14 cellular contexts compared by ENCODE assay signal in genomic region chr1:230114245-230114651, GRCh38. TPM values are rescaled to one million over a fixed set of nuclear protein-coding genes. Genes with fewer than 3 reads are reported as not detected.
A peak's percentile ranks its signal among the peaks of the same experiment; 100 is the strongest.
DNase-seq lines count a peak whose midpoint lies in the region; ATAC-seq and TF ChIP-seq lines count a peak whose summit lies in the region.
"Had no signal": no experiment of that assay in that cellular context is flagged by ENCODE, and none has a peak within 500 bp of the region (broad histone marks: within the 10 kb centered on the region; RNA-seq: fewer than 3 reads in every experiment).

No MANE protein-coding gene starts in this region.

- peaks cover 16% of the 10 kb centered on the region for H3K36me3 ChIP-seq in adipocyte (ENCODE audit: control insufficient read depth, insufficient read depth, low read length, severe bottlenecking)
- peaks cover 0 to 8% (median 0%) of the 10 kb centered on the region in 9 donors for H3K36me3 ChIP-seq in heart left ventricle
- H3K36me3 ChIP-seq in naive thymus-derived CD4-positive, alpha-beta T cell (ENCODE audit: control insufficient read depth in 2 of 3, insufficient read depth in 3 of 3, low read length in 3 of 3), result peaks cover 0 to 7% (median 0%) of the 10 kb centered on the region in 3 experiments
- H3K36me3 ChIP-seq: breast epithelium had no signal

- H3K9me3 ChIP-seq in adipocyte (ENCODE audit: control insufficient read depth, low read length) (no peaks in the 10 kb centered on the region), heart left ventricle (no peaks in the 10 kb centered on the region)
- H3K9me3 ChIP-seq in naive thymus-derived CD4-positive, alpha-beta T cell (ENCODE audit: control insufficient read depth in 2 of 3, low read length in 3 of 3), result no peaks in the 10 kb centered on the region
- H3K9me3 ChIP-seq: breast epithelium, pancreas, upper lobe of left lung had no signal

- no peak overlapping the region for H3K27ac Mint-ChIP-seq in naive thymus-derived CD4-positive, alpha-beta T cell

- TF ChIP-seq POLR2A in heart left ventricle (IDR thresholded peaks at IDR 0.05), result no peak

- no peaks in the 10 kb centered on the region for H3K27me3 Mint-ChIP-seq in naive thymus-derived CD4-positive, alpha-beta T cell
- H3K27me3 Mint-ChIP-seq: B cell had no signal

- TF ChIP-seq CTCF in AG09309 (IDR thresholded peaks at IDR 0.05; ENCODE audit: control insufficient read depth, insufficient read depth, low read depth, low read length, missing control alignments) (no peak), heart left ventricle (IDR thresholded peaks at IDR 0.05) (no peak)

- H3K9me3 Mint-ChIP-seq in naive thymus-derived CD4-positive, alpha-beta T cell, result no peaks in the 10 kb centered on the region

- intact Hi-C loops in heart left ventricle (cut with DNase I), result loop anchor here in 1 of 10 donors (5.0 kb wide), 1 partner anchor 42 kb away; no protein-coding TSS in a partner anchor
- intact Hi-C loops in sciatic nerve (cut with DNase I), result no loop called here
- intact Hi-C loops in naive thymus-derived CD4-positive, alpha-beta T cell (cut with micrococcal nuclease), result no loop called here

- peaks cover 31 to 64% (median 44%) of the 10 kb centered on the region in 7 donors for H3K4me1 Mint-ChIP-seq in naive thymus-derived CD4-positive, alpha-beta T cell

- no peaks in the 10 kb centered on the region for H3K27me3 ChIP-seq in adipocyte (replicated peaks; ENCODE audit: control insufficient read depth, insufficient read depth, low read length)
- no peaks in the 10 kb centered on the region for H3K27me3 ChIP-seq in heart left ventricle
- H3K27me3 ChIP-seq in naive thymus-derived CD4-positive, alpha-beta T cell (ENCODE audit: control insufficient read depth in 2 of 2, insufficient read depth in 2 of 2, low read length in 2 of 2), result no peaks in the 10 kb centered on the region
- H3K27me3 ChIP-seq: breast epithelium, pancreas, upper lobe of left lung had no signal

- H3K4me3 ChIP-seq in AG09309 (ENCODE audit: control insufficient read depth, low read depth, low read length) (peak overlapping the region; percentile 6; the same call in 1 of the 2 replicates), adipocyte (ENCODE audit: low read length) (peak overlapping the region; percentile 67), heart left ventricle (peak overlapping the region in 2 of 12 donors; percentile 13 to 15)
- no peak overlapping the region for H3K4me3 ChIP-seq in naive thymus-derived CD4-positive, alpha-beta T cell (ENCODE audit: low read length)
- H3K4me3 ChIP-seq: breast epithelium, pancreas, upper lobe of left lung had no signal

- WGBS in heart left ventricle, 4 donors, result 71 to 87% (median 79%) methylated on average over 13 to 14 of the region's 14 CpGs

- H3K4me1 ChIP-seq in adipocyte (ENCODE audit: control insufficient read depth, insufficient read depth, low read length) (peaks cover 50% of the 10 kb centered on the region), heart left ventricle (peaks cover 0 to 32% (median 19%) of the 10 kb centered on the region in 12 donors)
- H3K4me1 ChIP-seq in naive thymus-derived CD4-positive, alpha-beta T cell (ENCODE audit: control insufficient read depth in 2 of 2, insufficient read depth in 2 of 2, low read length in 2 of 2), result no peaks in the 10 kb centered on the region
- H3K4me1 ChIP-seq: breast epithelium had no signal

- H3K9ac ChIP-seq in adipocyte (ENCODE audit: low read length), result peak overlapping the region; percentile 69

- H3K4me3 Mint-ChIP-seq in naive thymus-derived CD4-positive, alpha-beta T cell, result no peak overlapping the region
- H3K4me3 Mint-ChIP-seq: B cell had no signal

- peaks cover 5 to 29% (median 22%) of the 10 kb centered on the region in 5 donors for H3K36me3 Mint-ChIP-seq in naive thymus-derived CD4-positive, alpha-beta T cell

- ATAC-seq in heart left ventricle (peak in 2 of 4 donors; percentile 23 to 39), sciatic nerve (peak; percentile 31), GM19397 (IDR thresholded peaks at IDR 0.05; ENCODE audit: unreplicated experiment) (no peak)
- no peak for ATAC-seq in naive thymus-derived CD4-positive, alpha-beta T cell

- CTCF ChIA-PET in naive thymus-derived CD4-positive, alpha-beta T cell (lab: Charles Lee), result no interaction called here

- POLR2A ChIA-PET in naive thymus-derived CD4-positive, alpha-beta T cell (lab: Charles Lee), result no interaction called here

- DNase-seq in AG09309 (ENCODE audit: low read depth) (no peak), adipocyte (ENCODE audit: low read depth) (no peak), heart left ventricle (no peak), sciatic nerve (ENCODE audit: low spot score) (no peak)
- no peak for DNase-seq in stimulated activated CD4-positive, alpha-beta T cell treated with anti-CD3 and anti-CD28 coated beads, Interleukin-2, amount 100 ng/mL, for 24 hours
- DNase-seq in stimulated activated CD4-positive, alpha-beta T cell treated with anti-CD3 and anti-CD28 coated beads, Interleukin-12 subunit alpha, Interleukin-12 subunit beta, amount 100 ng/mL, for 4 hours, result no peak
- no peak for DNase-seq in naive thymus-derived CD4-positive, alpha-beta T cell
- DNase-seq: MV-4-11, NCI-H524 treated with DMSO at 0.1 percent for 48 hours, pancreas, upper lobe of left lung had no signal

- peak overlapping the region in 10 of 12 donors; percentile 11 to 72 (median 60) for H3K27ac ChIP-seq in heart left ventricle
- H3K27ac ChIP-seq in naive thymus-derived CD4-positive, alpha-beta T cell (ENCODE audit: low read depth, low read length), result no peak overlapping the region

RNA-seq across cellular contexts. Expression of gene GALNT2, which starts 47.2 kb away (rescaled TPM):
- 10 to 100 TPM; 21.0 to 44.9 (median 31.6) TPM for total RNA-seq in heart left ventricle
- polyA plus RNA-seq in heart left ventricle, result 10 to 100 TPM; 10.1 to 44.8 TPM
- 67.3 TPM for total RNA-seq in sciatic nerve
- total RNA-seq in naive thymus-derived CD4-positive, alpha-beta T cell, result 10 to 100 TPM; 18.7 to 32.7 (median 26.4) TPM
- polyA plus RNA-seq in naive thymus-derived CD4-positive, alpha-beta T cell, result 10 to 100 TPM; 12.0 to 13.1 TPM
